Comparison of ENCODE assay signal across 8 cellular contexts in the genomic region with DNA sequence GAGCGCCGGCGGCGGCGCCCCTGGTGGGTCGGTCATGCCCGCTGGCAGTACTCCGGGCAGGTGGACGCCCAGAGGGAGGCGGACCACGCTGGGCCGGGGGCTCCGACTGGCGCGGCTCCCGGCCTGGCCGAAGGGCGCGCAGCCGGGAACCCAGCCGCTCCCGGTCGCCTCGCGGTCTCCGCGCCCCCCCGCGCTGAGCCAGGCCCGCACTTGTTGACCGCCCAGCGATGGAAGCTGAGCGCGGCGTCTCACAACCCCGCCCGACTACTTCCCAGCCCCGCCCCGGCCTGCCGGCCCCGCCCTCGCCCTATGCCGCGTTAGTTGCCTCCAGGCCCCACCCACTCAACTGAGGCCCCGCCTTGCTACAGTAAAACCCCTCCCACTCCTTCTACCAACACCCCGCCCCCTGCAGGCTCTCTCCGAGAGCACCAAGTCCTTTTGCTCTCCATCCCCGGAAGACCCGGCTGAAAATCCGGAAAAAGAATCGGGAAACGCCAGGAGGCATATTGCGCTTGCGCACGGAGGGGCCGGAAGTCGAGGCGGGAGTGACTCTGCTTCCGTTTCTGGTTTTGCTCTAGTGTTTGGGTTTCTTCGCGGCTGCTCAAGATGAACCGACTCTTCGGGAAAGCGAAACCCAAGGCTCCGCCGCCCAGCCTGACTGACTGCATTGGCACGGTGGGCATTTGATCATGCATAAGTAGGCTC. TPM values are rescaled to one million over a fixed set of nuclear protein-coding genes. Genes with fewer than 3 reads are reported as not detected.
DNase-seq lines count a peak whose midpoint lies in the region; ATAC-seq and TF ChIP-seq lines count a peak whose summit lies in the region.

Gene BAG1, minus strand, starts transcription at position 236 of the 705 bp plus-strand sequence.
Gene CHMP5, plus strand, starts transcription at position 577 of the 705 bp plus-strand sequence. Its CDS starts 30 bp downstream, at position 607.

- no peak for TF ChIP-seq CTCF in omental fat pad (IDR thresholded peaks at IDR 0.05)
- peak; percentile 11 to 43 (median 21) for TF ChIP-seq CTCF in testis (IDR thresholded peaks at IDR 0.05)

- peaks cover 51% of the 10 kb centered on the region for H3K4me1 Mint-ChIP-seq in activated naive CD8-positive, alpha-beta T cell (ENCODE audit: low read depth)

- H3K27ac Mint-ChIP-seq in activated naive CD8-positive, alpha-beta T cell: peak within 1 kb of the TSS; percentile 96

- no peaks in the 10 kb centered on the region for H3K27me3 Mint-ChIP-seq in activated naive CD8-positive, alpha-beta T cell

- 0 to 1% methylated on average over 28 to 52 of the region's 67 CpGs for WGBS in testis, 2 donors

- H3K4me3 Mint-ChIP-seq in activated naive CD8-positive, alpha-beta T cell: peak within 1 kb of the TSS; percentile 95

- DNase-seq in NCI-H1105 (lab: John Stamatoyannopoulos, UW) (peak; percentile 99), SKM-1 treated with dmso at 0.1 percent for 144 hours (lab: John Stamatoyannopoulos, UW; ENCODE audit: unreplicated experiment) (peak; percentile 98), glomerular visceral epithelial cell (ENCODE audit: extremely low spot score) (peak; percentile 100), omental fat pad (ENCODE audit: low spot score) (peak; percentile 99), testis (peak; percentile 100)

- peak within 1 kb of the TSS; percentile 89 to 99 for H3K4me3 ChIP-seq in testis

- H3K27ac ChIP-seq in testis: peak within 1 kb of the TSS; percentile 82 to 88

- H3K36me3 Mint-ChIP-seq in activated naive CD8-positive, alpha-beta T cell: peaks cover 10% of the 10 kb centered on the region

- peak; percentile 38 for TF ChIP-seq POLR2A in GM10847 (IDR thresholded peaks at IDR 0.05; ENCODE audit: extremely low read depth, insufficient read length)
- no peak for TF ChIP-seq POLR2A in testis (IDR thresholded peaks at IDR 0.05)

- H3K4me1 ChIP-seq in testis: peaks cover 17% of the 10 kb centered on the region

- intact Hi-C loops in testis (cut with DNase I; ENCODE audit: low total_unique reads): no loop called here

- no peaks in the 10 kb centered on the region for H3K9me3 ChIP-seq in testis

- H3K9me3 Mint-ChIP-seq in activated naive CD8-positive, alpha-beta T cell (ENCODE audit: low read depth): no peaks in the 10 kb centered on the region

- H3K36me3 ChIP-seq in testis (ENCODE audit: low read depth, missing control alignments): no peaks in the 10 kb centered on the region

- no peaks in the 10 kb centered on the region for H3K27me3 ChIP-seq in testis

- peak; percentile 88 for ATAC-seq in HG02623 (IDR thresholded peaks at IDR 0.05; ENCODE audit: unreplicated experiment)
- peak; percentile 99 for ATAC-seq in omental fat pad (ENCODE audit: low FRiP score)

RNA-seq across cellular contexts. Expression of gene BAG1, which starts in this region (rescaled TPM):
- total RNA-seq in omental fat pad (10 to 100 TPM; 52.5 to 93.7 (median 66.2) TPM), testis (100 to 1,000 TPM in 1 of 2 donors, 10 to 100 TPM in 1; 96.6 to 147 TPM)
- 203 TPM for polyA plus RNA-seq in testis (ENCODE audit: insufficient read depth, low read depth, low replicate concordance)

RNA-seq across cellular contexts. Expression of gene CHMP5, which starts in this region (rescaled TPM):
- 10 to 100 TPM; 39.5 to 60.4 (median 56.0) TPM for total RNA-seq in omental fat pad
- total RNA-seq in testis: 10 to 100 TPM; 53.2 to 57.0 TPM
- polyA plus RNA-seq in testis (ENCODE audit: insufficient read depth, low read depth, low replicate concordance): 84.1 TPM

Comparison
In these comparisons a context has a peak if more than half of its experiments do, and no peak if none do; other contexts are left out.
1. Peak in every context shown above with its lines: DNase-seq, ATAC-seq, H3K4me3 ChIP-seq and H3K27ac ChIP-seq.
2. CTCF ChIP-seq: peak in testis (3 of 3); none in omental fat pad (0 of 3).